ENCODE assay signal across 1 cellular context in the genomic region with DNA sequence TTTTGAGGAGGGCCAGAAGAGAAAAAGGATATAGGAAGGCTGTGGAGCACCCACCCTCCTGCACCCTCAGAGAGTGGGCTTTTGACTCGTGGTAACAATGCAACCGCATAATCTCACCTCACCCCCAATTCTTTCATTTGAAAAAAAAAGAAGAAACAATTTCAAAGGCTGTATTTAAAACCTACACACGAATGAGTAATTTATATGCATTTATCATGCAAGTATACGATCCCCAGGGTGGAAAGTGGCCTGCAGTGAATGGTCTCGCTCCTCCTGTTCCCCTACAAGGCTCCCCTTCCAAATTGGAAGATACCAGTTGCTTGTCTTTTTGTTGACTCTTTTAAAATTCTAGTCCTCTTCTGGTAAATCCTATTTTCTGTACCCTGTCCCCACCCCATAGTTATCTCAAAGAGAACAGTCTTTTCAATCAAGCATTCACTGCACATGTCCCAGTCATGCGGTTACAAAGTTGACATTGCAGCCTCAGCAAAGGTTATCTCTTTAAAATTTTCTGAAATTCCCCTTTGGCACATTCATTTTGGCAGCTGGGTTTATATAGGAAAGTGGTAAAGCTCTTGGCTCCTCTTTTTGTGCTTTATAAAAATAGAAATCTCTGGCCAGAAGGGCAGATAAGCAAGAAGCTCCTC.
TF ChIP-seq lines count a peak whose summit lies in the region.

No MANE protein-coding gene starts in this region.

TF ChIP-seq in GM23338, 12 proteins besides CTCF, POLR2A, EP300 and RAD21 (continued from another document):
- TF ChIP-seq, protein P1, sequence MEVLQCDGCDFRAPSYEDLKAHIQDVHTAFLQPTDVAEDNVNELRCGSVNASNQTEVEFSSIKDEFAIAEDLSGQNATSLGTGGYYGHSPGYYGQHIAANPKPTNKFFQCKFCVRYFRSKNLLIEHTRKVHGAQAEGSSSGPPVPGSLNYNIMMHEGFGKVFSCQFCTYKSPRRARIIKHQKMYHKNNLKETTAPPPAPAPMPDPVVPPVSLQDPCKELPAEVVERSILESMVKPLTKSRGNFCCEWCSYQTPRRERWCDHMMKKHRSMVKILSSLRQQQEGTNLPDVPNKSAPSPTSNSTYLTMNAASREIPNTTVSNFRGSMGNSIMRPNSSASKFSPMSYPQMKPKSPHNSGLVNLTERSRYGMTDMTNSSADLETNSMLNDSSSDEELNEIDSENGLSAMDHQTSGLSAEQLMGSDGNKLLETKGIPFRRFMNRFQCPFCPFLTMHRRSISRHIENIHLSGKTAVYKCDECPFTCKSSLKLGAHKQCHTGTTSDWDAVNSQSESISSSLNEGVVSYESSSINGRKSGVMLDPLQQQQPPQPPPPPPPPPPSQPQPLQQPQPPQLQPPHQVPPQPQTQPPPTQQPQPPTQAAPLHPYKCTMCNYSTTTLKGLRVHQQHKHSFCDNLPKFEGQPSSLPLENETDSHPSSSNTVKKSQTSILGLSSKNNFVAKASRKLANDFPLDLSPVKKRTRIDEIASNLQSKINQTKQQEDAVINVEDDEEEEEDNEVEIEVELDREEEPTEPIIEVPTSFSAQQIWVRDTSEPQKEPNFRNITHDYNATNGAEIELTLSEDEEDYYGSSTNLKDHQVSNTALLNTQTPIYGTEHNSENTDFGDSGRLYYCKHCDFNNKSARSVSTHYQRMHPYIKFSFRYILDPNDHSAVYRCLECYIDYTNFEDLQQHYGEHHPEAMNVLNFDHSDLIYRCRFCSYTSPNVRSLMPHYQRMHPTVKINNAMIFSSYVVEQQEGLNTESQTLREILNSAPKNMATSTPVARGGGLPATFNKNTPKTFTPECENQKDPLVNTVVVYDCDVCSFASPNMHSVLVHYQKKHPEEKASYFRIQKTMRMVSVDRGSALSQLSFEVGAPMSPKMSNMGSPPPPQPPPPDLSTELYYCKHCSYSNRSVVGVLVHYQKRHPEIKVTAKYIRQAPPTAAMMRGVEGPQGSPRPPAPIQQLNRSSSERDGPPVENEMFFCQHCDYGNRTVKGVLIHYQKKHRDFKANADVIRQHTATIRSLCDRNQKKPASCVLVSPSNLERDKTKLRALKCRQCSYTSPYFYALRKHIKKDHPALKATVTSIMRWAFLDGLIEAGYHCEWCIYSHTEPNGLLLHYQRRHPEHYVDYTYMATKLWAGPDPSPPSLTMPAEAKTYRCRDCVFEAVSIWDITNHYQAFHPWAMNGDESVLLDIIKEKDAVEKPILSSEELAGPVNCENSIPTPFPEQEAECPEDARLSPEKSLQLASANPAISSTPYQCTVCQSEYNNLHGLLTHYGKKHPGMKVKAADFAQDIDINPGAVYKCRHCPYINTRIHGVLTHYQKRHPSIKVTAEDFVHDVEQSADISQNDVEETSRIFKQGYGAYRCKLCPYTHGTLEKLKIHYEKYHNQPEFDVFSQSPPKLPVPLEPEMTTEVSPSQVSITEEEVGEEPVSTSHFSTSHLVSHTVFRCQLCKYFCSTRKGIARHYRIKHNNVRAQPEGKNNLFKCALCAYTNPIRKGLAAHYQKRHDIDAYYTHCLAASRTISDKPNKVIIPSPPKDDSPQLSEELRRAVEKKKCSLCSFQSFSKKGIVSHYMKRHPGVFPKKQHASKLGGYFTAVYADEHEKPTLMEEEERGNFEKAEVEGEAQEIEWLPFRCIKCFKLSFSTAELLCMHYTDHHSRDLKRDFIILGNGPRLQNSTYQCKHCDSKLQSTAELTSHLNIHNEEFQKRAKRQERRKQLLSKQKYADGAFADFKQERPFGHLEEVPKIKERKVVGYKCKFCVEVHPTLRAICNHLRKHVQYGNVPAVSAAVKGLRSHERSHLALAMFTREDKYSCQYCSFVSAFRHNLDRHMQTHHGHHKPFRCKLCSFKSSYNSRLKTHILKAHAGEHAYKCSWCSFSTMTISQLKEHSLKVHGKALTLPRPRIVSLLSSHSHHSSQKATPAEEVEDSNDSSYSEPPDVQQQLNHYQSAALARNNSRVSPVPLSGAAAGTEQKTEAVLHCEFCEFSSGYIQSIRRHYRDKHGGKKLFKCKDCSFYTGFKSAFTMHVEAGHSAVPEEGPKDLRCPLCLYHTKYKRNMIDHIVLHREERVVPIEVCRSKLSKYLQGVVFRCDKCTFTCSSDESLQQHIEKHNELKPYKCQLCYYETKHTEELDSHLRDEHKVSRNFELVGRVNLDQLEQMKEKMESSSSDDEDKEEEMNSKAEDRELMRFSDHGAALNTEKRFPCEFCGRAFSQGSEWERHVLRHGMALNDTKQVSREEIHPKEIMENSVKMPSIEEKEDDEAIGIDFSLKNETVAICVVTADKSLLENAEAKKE (CRISPR knock-in tag; IDR thresholded peaks at IDR 0.05), result no peak
- no peak for TF ChIP-seq NANOG (IDR thresholded peaks at IDR 0.05; ENCODE audit: borderline replicate concordance)
TF ChIP-seq in GM23338: peak in this region for 0.
